30 cellular contexts compared by ENCODE assay signal in genomic region chr3:186318135-186318534, GRCh38. TPM values are rescaled to one million over a fixed set of nuclear protein-coding genes. Genes with fewer than 3 reads are reported as not detected.
DNase-seq lines count a peak whose midpoint lies in the region; ATAC-seq, FAIRE-seq and TF ChIP-seq lines count a peak whose summit lies in the region.
"Had no signal": no experiment of that assay in that cellular context is flagged by ENCODE, and none has a peak within 500 bp of the region (broad histone marks: within the 10 kb centered on the region; RNA-seq: fewer than 3 reads in every experiment).

No MANE protein-coding gene starts in this region.

- WGBS in HepG2 (ENCODE audit: low lambda C conversion rate), result 56% methylated on average over 4 of the region's 4 CpGs
- 78% methylated on average over 4 of the region's 4 CpGs for WGBS in right lobe of liver (ENCODE audit: insufficient coverage, low coverage, low lambda C conversion rate, missing lambda C conversion rate)

- DNase-seq in HepG2 (ENCODE audit: low spot score), result peak; percentile 6
- no peak for DNase-seq in right lobe of liver
- DNase-seq in RPMI7951 (ENCODE audit: low read depth), result peak; percentile 29
- DNase-seq in islet precursor cell, result peak; percentile 73
- no peak for DNase-seq in OCI-M1 (lab: John Stamatoyannopoulos, UW)
- no peak for DNase-seq in epidermal melanocyte (ENCODE audit: insufficient read length, low spot score)
- no peak for DNase-seq in omental fat pad (ENCODE audit: low spot score)
- DNase-seq: activated CD4-positive, alpha-beta T cell treated with anti-CD3 and anti-CD28 coated beads for 48 hours; activated CD8-positive, alpha-beta memory T cell treated with anti-CD3 and anti-CD28 coated beads for 24 hours; activated effector memory CD4-positive, alpha-beta T cell treated with Interleukin-2 at 50 U/mL for 16 hours; activated T-cell treated with anti-CD3 and anti-CD28 coated beads for 4 hours; anterior cingulate cortex; cortex of kidney; DMS79 treated with DMSO at 0.1 percent for 48 hours; effector memory CD8-positive, alpha-beta T cell; foreskin fibroblast; heart left ventricle; naive thymus-derived CD4-positive, alpha-beta T cell; NCI-H1048; NCI-H2107; substantia nigra; T-helper 9 cell; WERI-Rb-1 had no signal

- H3K27ac ChIP-seq in HepG2 (ENCODE audit: extremely low read length, insufficient read depth, low read length) (no peak overlapping the region), right lobe of liver (no peak overlapping the region)
- H3K27ac ChIP-seq: 22Rv1, heart left ventricle, SJCRH30, WERI-Rb-1 had no signal

- TF ChIP-seq RAD21 in HepG2 (CRISPR knock-in tag; IDR thresholded peaks at IDR 0.05), result no peak

- H3K79me2 ChIP-seq in HepG2 (ENCODE audit: insufficient read depth, low read length), result no peaks in the 10 kb centered on the region

- H3K27me3 ChIP-seq in HepG2 (ENCODE audit: control insufficient read depth in 1 of 2, insufficient read depth in 2 of 2, low read length in 2 of 2) (no peaks in the 10 kb centered on the region), right lobe of liver (no peaks in the 10 kb centered on the region)
- H3K27me3 ChIP-seq: heart left ventricle, SJCRH30 had no signal

- FAIRE-seq in HepG2 (lab: Jason Lieb, UNC), result no peak
- FAIRE-seq: GM12878, RCC 7860 had no signal

- no peak overlapping the region for H3K4me2 ChIP-seq in HepG2 (ENCODE audit: low read depth, low read length)

- intact Hi-C loops in HepG2 (cut with micrococcal nuclease; ENCODE audit: unreplicated experiment) (no loop called here), right lobe of liver (cut with DNase I) (no loop called here)

- no TSS peak for BruUV-seq in HepG2 (replicated peaks; lab: Mats Ljungman, UMichigan)

- no peaks in the 10 kb centered on the region for H4K20me1 ChIP-seq in HepG2 (ENCODE audit: insufficient read depth, low read length)

- CTCF ChIA-PET in HepG2 (lab: Yijun Ruan, JAX; ENCODE audit: low intra/inter-chr PET ratio, low total read pairs), result no interaction called here

- no peak overlapping the region for H2AFZ ChIP-seq in HepG2 (ENCODE audit: low read length)

- TF ChIP-seq EP300 in HepG2 (IDR thresholded peaks at IDR 0.05; ENCODE audit: low read depth in 2 of 2, low read length in 2 of 2) (no peak), HepG2 (CRISPR knock-in tag; IDR thresholded peaks at IDR 0.05; ENCODE audit: borderline replicate concordance) (no peak)

- H3K4me1 ChIP-seq in HepG2 (ENCODE audit: insufficient read depth, low read length) (peaks cover 35% of the 10 kb centered on the region), right lobe of liver (no peaks in the 10 kb centered on the region)
- H3K4me1 ChIP-seq: HAP-1, SJCRH30 had no signal

- H3K4me3 ChIP-seq in HepG2 (replicated peaks in 1 of 3; ENCODE audit: insufficient read depth in 1 of 3, low read depth in 2 of 3, low read length in 3 of 3) (no peak overlapping the region), right lobe of liver (no peak overlapping the region)
- H3K4me3 ChIP-seq: GM12878, HAP-1, heart left ventricle, SJCRH30 had no signal

- ATAC-seq in HepG2 (no peak), right lobe of liver (no peak), GM19452 (IDR thresholded peaks at IDR 0.05; ENCODE audit: unreplicated experiment) (no peak), omental fat pad (ENCODE audit: low FRiP score) (no peak)
- ATAC-seq: effector memory CD8-positive, alpha-beta T cell; GM12878; heart left ventricle; naive thymus-derived CD4-positive, alpha-beta T cell; stimulated activated effector memory CD8-positive, alpha-beta T cell treated with anti-CD3 and anti-CD28 coated beads, Interleukin-12 subunit alpha, Interleukin-12 subunit beta, amount 100 ng/mL, for 72 hours had no signal

- TF ChIP-seq CTCF in HepG2 (CRISPR knock-in tag; IDR thresholded peaks at IDR 0.05), result no peak
- TF ChIP-seq CTCF in right lobe of liver (IDR thresholded peaks at IDR 0.05), result no peak
- no peak for TF ChIP-seq CTCF in omental fat pad (IDR thresholded peaks at IDR 0.05)

- POLR2A ChIA-PET in HepG2 (lab: Yijun Ruan, JAX), result no interaction called here

- no peak for TF ChIP-seq POLR2A in HepG2 (IDR thresholded peaks at IDR 0.05; ENCODE audit: insufficient read depth in 1 of 2, low read depth in 2 of 2, low read length in 2 of 2)
- no peak for TF ChIP-seq POLR2A in right lobe of liver (IDR thresholded peaks at IDR 0.05)

- H3K36me3 ChIP-seq in HepG2 (replicated peaks in 1 of 2; ENCODE audit: control insufficient read depth in 1 of 2, insufficient read depth in 2 of 2, low read length in 2 of 2), result no peaks in the 10 kb centered on the region
- H3K36me3 ChIP-seq in right lobe of liver, result no peaks in the 10 kb centered on the region
- H3K36me3 ChIP-seq: HAP-1, SJCRH30, WERI-Rb-1 had no signal

- in situ Hi-C loops in HepG2 (cut with HindIII; ENCODE audit: extremely low pct_ligation_motif_present, low pct_unique_long_range_greater_than_20kb), result no loop called here

- H3K9me3 ChIP-seq in HepG2 (ENCODE audit: low read length), result no peaks in the 10 kb centered on the region
- H3K9me3 ChIP-seq in right lobe of liver, result no peaks in the 10 kb centered on the region
- H3K9me3 ChIP-seq: HAP-1, heart left ventricle, SJCRH30 had no signal

- H3K9ac ChIP-seq in HepG2 (ENCODE audit: insufficient read depth, low read depth, low read length), result no peak overlapping the region

TF ChIP-seq in HepG2, 621 proteins besides CTCF, POLR2A, EP300 and RAD21:
- TF ChIP-seq JDP2 (CRISPR knock-in tag; IDR thresholded peaks at IDR 0.05; ENCODE audit: borderline replicate concordance), result no peak
- TF ChIP-seq SKIL (CRISPR knock-in tag; IDR thresholded peaks at IDR 0.05; ENCODE audit: borderline replicate concordance), result no peak
- TF ChIP-seq ZNF572 (CRISPR knock-in tag; IDR thresholded peaks at IDR 0.05), result no peak
- TF ChIP-seq ZNF12 (CRISPR knock-in tag; IDR thresholded peaks at IDR 0.05), result no peak
- TF ChIP-seq MED13 (CRISPR knock-in tag; IDR thresholded peaks at IDR 0.05), result no peak
- TF ChIP-seq ZSCAN25 (CRISPR knock-in tag; IDR thresholded peaks at IDR 0.05), result peak; percentile 69; the same call in 1 of the 2 replicates

RNA-seq across cellular contexts. Expression of gene DGKG, which starts 43.9 kb away (rescaled TPM):
- total RNA-seq in HepG2 (2016; rRNA removed; fragmentation: Illumina TruSeq; extraction: Trizol), result 6.2 and 10.2 TPM in 2 replicates
- total RNA-seq in HepG2 (2016; cell fraction: cytosol; rRNA removed; fragmentation: Illumina TruSeq; extraction: Trizol; ENCODE audit: low read depth), result 7.1 TPM in 2 replicates
- 6.5 and 10.7 TPM in 2 replicates for total RNA-seq in HepG2 (2016; cell fraction: insoluble cytoplasmic fraction; rRNA removed; fragmentation: Illumina TruSeq; extraction: Trizol)
- total RNA-seq in HepG2 (2016; cell fraction: membrane; rRNA removed; fragmentation: Illumina TruSeq; extraction: Trizol), result 7.4 and 9.0 TPM in 2 replicates
- total RNA-seq in HepG2 (2016; cell fraction: nucleus; rRNA removed; fragmentation: Illumina TruSeq; extraction: Trizol), result 6.0 and 6.2 TPM in 2 replicates
- polyA plus RNA-seq in HepG2 (2011; rRNA removed), result 3.1 and 3.8 TPM in 2 replicates
- polyA plus RNA-seq in HepG2 (2011; cell fraction: cytosol; rRNA removed), result 3.0 and 3.5 TPM in 2 replicates
- polyA plus RNA-seq in HepG2 (2011; cell fraction: nucleus; rRNA removed), result 2.5 and 3.9 TPM in 2 replicates
- 3.7 and 6.9 TPM in 2 replicates for polyA plus RNA-seq in HepG2 (2012)
- polyA plus RNA-seq in HepG2 (2016; cell fraction: cytosol; fragmentation: Illumina TruSeq; extraction: Trizol; ENCODE audit: low read depth), result 2.6 and 3.2 TPM in 2 replicates
- polyA plus RNA-seq in HepG2 (2016; cell fraction: insoluble cytoplasmic fraction; fragmentation: Illumina TruSeq; extraction: Trizol; ENCODE audit: low read depth), result 7.5 and 8.9 TPM in 2 replicates
- polyA plus RNA-seq in HepG2 (2016; cell fraction: membrane; fragmentation: Illumina TruSeq; extraction: Trizol; ENCODE audit: low read depth), result 4.2 and 5.5 TPM in 2 replicates
- 2.1 and 4.9 TPM in 2 replicates for polyA plus RNA-seq in HepG2 (2016; cell fraction: nucleus; fragmentation: Illumina TruSeq; extraction: Trizol; ENCODE audit: insufficient read depth, low read depth)
- 6.4 TPM in 1 of 2 replicates, not detected in the other for polyA minus RNA-seq in HepG2 (2011; rRNA and poly(A)+ RNA removed; ENCODE audit: low replicate concordance)
- 3.3 and 4.8 TPM in 2 replicates for polyA minus RNA-seq in HepG2 (2011; cell fraction: cytosol; rRNA and poly(A)+ RNA removed)
- 9.3 and 13.4 TPM in 2 replicates for polyA minus RNA-seq in HepG2 (2011; cell fraction: nucleus; rRNA and poly(A)+ RNA removed)
- total RNA-seq in right lobe of liver, result 1 to 10 TPM; 1.5 to 3.6 (median 2.0) TPM
- 15.3 and 17.3 TPM in 2 replicates for total RNA-seq in RPMI7951 (2014; rRNA removed; shearing (Covaris generic))
- total RNA-seq in omental fat pad, result 1 to 10 TPM in 3 of 4 donors, under 1 TPM in 1; 0.84 to 5.8 (median 2.9) TPM
- polyA plus RNA-seq: naive thymus-derived CD4-positive, alpha-beta T cell had no signal

Comparison
In these comparisons a context has a peak if more than half of its experiments do, and no peak if none do; other contexts are left out.
1. DNase-seq: peak in HepG2 (single experiment), RPMI7951 (single experiment) and islet precursor cell (single experiment); none in right lobe of liver (0 of 3), OCI-M1 (single experiment), epidermal melanocyte (single experiment) and omental fat pad (single experiment).